In genomic region chr7:75639893-75640600, GRCh38 we compare ENCODE assay signal across 8 cellular contexts.
A peak's percentile ranks its signal among the peaks of the same experiment; 100 is the strongest.
DNase-seq lines count a peak whose midpoint lies in the region; ATAC-seq and TF ChIP-seq lines count a peak whose summit lies in the region.

No MANE protein-coding gene starts in this region.

- H3K9ac ChIP-seq in duodenal mucosa (ENCODE audit: low read depth in 1 of 2, low read length in 2 of 2), result peak overlapping the region; percentile 43 to 51

- H3K4me3 Mint-ChIP-seq in neural crest cell, result peak overlapping the region; percentile 94

- TF ChIP-seq CTCF in neural crest cell (conservative IDR thresholded peaks at IDR 0.05), result no peak

- peaks cover 4% of the 10 kb centered on the region for H3K36me3 Mint-ChIP-seq in neural crest cell (ENCODE audit: low read depth)

- DNase-seq in D341Med (ENCODE audit: low spot score) (peak; percentile 70), NCI-H526 (lab: John Stamatoyannopoulos, UW) (peak; percentile 30 to 67), neural crest cell (ENCODE audit: low read depth, low spot score) (no peak), left colon (no peak), islet precursor cell (no peak)

- H3K27me3 Mint-ChIP-seq in neural crest cell (ENCODE audit: low read depth), result no peaks in the 10 kb centered on the region

- peaks cover 4 to 18% of the 10 kb centered on the region in 2 donors for H3K4me1 ChIP-seq in duodenal mucosa (ENCODE audit: control insufficient read depth in 1 of 2, insufficient read depth in 2 of 2, low read length in 2 of 2)

- no peak overlapping the region for H3K27ac ChIP-seq in duodenal mucosa (ENCODE audit: low read depth, low read length)

- H3K36me3 ChIP-seq in duodenal mucosa (ENCODE audit: control insufficient read depth in 1 of 2, insufficient read depth in 2 of 2, low read length in 2 of 2), result no peaks in the 10 kb centered on the region

- peaks cover 5% of the 10 kb centered on the region for H3K9me3 Mint-ChIP-seq in neural crest cell

- ATAC-seq in GM19452 (IDR thresholded peaks at IDR 0.05; ENCODE audit: unreplicated experiment) (no peak), left colon (no peak), HG02852 (IDR thresholded peaks at IDR 0.05; ENCODE audit: unreplicated experiment) (no peak)

- intact Hi-C loops in left colon (cut with DNase I, micrococcal nuclease), result no loop called here

- peaks cover 0 to 3% of the 10 kb centered on the region in 2 donors for H3K9me3 ChIP-seq in duodenal mucosa (ENCODE audit: control insufficient read depth in 1 of 2, low read length in 2 of 2)

- no peaks in the 10 kb centered on the region for H3K27me3 ChIP-seq in duodenal mucosa (ENCODE audit: control insufficient read depth in 1 of 2, insufficient read depth in 2 of 2, low read length in 2 of 2)

- H3K27ac Mint-ChIP-seq in neural crest cell (ENCODE audit: unreplicated experiment), result peak overlapping the region; percentile 99

- peak overlapping the region; percentile 69 to 74 for H3K4me3 ChIP-seq in duodenal mucosa (ENCODE audit: low read depth in 1 of 2, low read length in 2 of 2)

- H3K4me1 Mint-ChIP-seq in neural crest cell, result peaks cover 38% of the 10 kb centered on the region

Comparison
In these comparisons a context has a peak if more than half of its experiments do, and no peak if none do; other contexts are left out.
1. DNase-seq: peak in D341Med (single experiment) and NCI-H526 (2 of 2); none in neural crest cell (single experiment), left colon (0 of 2) and islet precursor cell (single experiment).